8 cellular contexts compared by ENCODE assay signal in genomic region chr6:149082320-149082719, GRCh38.
A peak's percentile ranks its signal among the peaks of the same experiment; 100 is the strongest.
DNase-seq lines count a peak whose midpoint lies in the region; ATAC-seq and TF ChIP-seq lines count a peak whose summit lies in the region.

No MANE protein-coding gene starts in this region.

- no peaks in the 10 kb centered on the region for H4K20me1 ChIP-seq in OCI-LY1 (ENCODE audit: insufficient read depth, low read length)

- no peaks in the 10 kb centered on the region for H3K27me3 ChIP-seq in BJ (ENCODE audit: control insufficient read depth, insufficient read depth, low read length)
- H3K27me3 ChIP-seq in OCI-LY1 (ENCODE audit: insufficient read depth, low read length): no peaks in the 10 kb centered on the region; the same call in 1 of the 2 replicates
- H3K27me3 ChIP-seq in naive thymus-derived CD4-positive, alpha-beta T cell (ENCODE audit: control insufficient read depth in 2 of 2, insufficient read depth in 2 of 2, low read length in 2 of 2): no peaks in the 10 kb centered on the region

- H3K36me3 Mint-ChIP-seq in naive thymus-derived CD4-positive, alpha-beta T cell: peaks cover 0 to 34% (median 0%) of the 10 kb centered on the region in 5 donors

- POLR2A ChIA-PET in BJ (lab: Charles Lee): no interaction called here
- POLR2A ChIA-PET in naive thymus-derived CD4-positive, alpha-beta T cell (lab: Charles Lee): interaction anchor here (0.6 to 1.9 kb wide), 5 partner anchors 32 to 351 kb away, joined by 3 to 8 read pairs (median 3); no protein-coding TSS in a partner anchor

- H3K9me3 Mint-ChIP-seq in naive thymus-derived CD4-positive, alpha-beta T cell: peaks cover 0 to 2% (median 0%) of the 10 kb centered on the region in 11 donors

- DNase-seq in BJ (ENCODE audit: low read depth) (no peak), HuH-7.5 (ENCODE audit: low spot score) (peak; percentile 36), activated T-cell treated with anti-CD3 and anti-CD28 coated beads for 1 hour (ENCODE audit: low read depth) (peak; percentile 86), erythroblast (lab: John Stamatoyannopoulos, UW) (peak; percentile 75 to 85)
- DNase-seq in naive thymus-derived CD4-positive, alpha-beta T cell: peak; percentile 59 to 84 (median 76)
- DNase-seq in stimulated activated naive CD4-positive, alpha-beta T cell (lab: John Stamatoyannopoulos, UW): peak; percentile 53 to 84 (median 74)

- H3K9ac ChIP-seq in OCI-LY1 (ENCODE audit: low read length): no peak overlapping the region

- no peaks in the 10 kb centered on the region for H3K79me2 ChIP-seq in OCI-LY1 (ENCODE audit: insufficient read depth, low read length)

- TF ChIP-seq CTCF in BJ (IDR thresholded peaks at IDR 0.05; ENCODE audit: insufficient read depth, low read depth, low read length) (peak; percentile 79), OCI-LY1 (IDR thresholded peaks at IDR 0.05; ENCODE audit: low read length) (peak; percentile 76)

- no peaks in the 10 kb centered on the region for H3K27me3 Mint-ChIP-seq in naive thymus-derived CD4-positive, alpha-beta T cell

- CTCF ChIA-PET in BJ (lab: Yijun Ruan, JAX): interaction anchor here (0.5 to 2.5 kb wide), 9 partner anchors 13 to 435 kb away, joined by 3 to 18 read pairs (median 4); no protein-coding TSS in a partner anchor
- CTCF ChIA-PET in naive thymus-derived CD4-positive, alpha-beta T cell (lab: Charles Lee): interaction anchor here (0.5 to 2.0 kb wide), 19 partner anchors 9 to 435 kb away, joined by 3 to 55 read pairs (median 3); no protein-coding TSS in a partner anchor

- no peaks in the 10 kb centered on the region for H3K4me1 ChIP-seq in OCI-LY1 (ENCODE audit: insufficient read depth, low read length, severe bottlenecking)
- peaks cover 16 to 25% of the 10 kb centered on the region in 2 donors for H3K4me1 ChIP-seq in naive thymus-derived CD4-positive, alpha-beta T cell (ENCODE audit: control insufficient read depth in 2 of 2, insufficient read depth in 2 of 2, low read length in 2 of 2)

- peak; percentile 77 for ATAC-seq in GM19395 (IDR thresholded peaks at IDR 0.05; ENCODE audit: unreplicated experiment)
- ATAC-seq in naive thymus-derived CD4-positive, alpha-beta T cell: peak; percentile 97

- H3F3A ChIP-seq in OCI-LY1 (ENCODE audit: insufficient read depth, low read length): no peaks in the 10 kb centered on the region

- H3K27ac ChIP-seq in OCI-LY1 (ENCODE audit: low read depth, low read length, poor library complexity, severe bottlenecking): no peak overlapping the region
- no peak overlapping the region for H3K27ac ChIP-seq in naive thymus-derived CD4-positive, alpha-beta T cell (ENCODE audit: low read depth, low read length)

- H3K27ac Mint-ChIP-seq in naive thymus-derived CD4-positive, alpha-beta T cell: peak overlapping the region in 5 of 9 donors; percentile 4 to 90 (median 52)

- H3K4me3 ChIP-seq in BJ (ENCODE audit: low read depth, low read length) (no peak overlapping the region), OCI-LY1 (ENCODE audit: low read depth, low read length, poor library complexity, severe bottlenecking) (no peak overlapping the region)
- no peak overlapping the region for H3K4me3 ChIP-seq in naive thymus-derived CD4-positive, alpha-beta T cell (ENCODE audit: low read length)

- peak overlapping the region in 2 of 10 donors; percentile 18 to 72 for H3K4me3 Mint-ChIP-seq in naive thymus-derived CD4-positive, alpha-beta T cell

- no peak overlapping the region for H3K4me2 ChIP-seq in OCI-LY1 (ENCODE audit: low read length)

- H3K4me1 Mint-ChIP-seq in naive thymus-derived CD4-positive, alpha-beta T cell: peaks cover 10 to 88% (median 39%) of the 10 kb centered on the region in 7 donors

- TF ChIP-seq POLR2A in erythroblast (IDR thresholded peaks at IDR 0.05; ENCODE audit: low read length): no peak

- no peak overlapping the region for H2AFZ ChIP-seq in OCI-LY1 (ENCODE audit: low read length)

- H3K36me3 ChIP-seq in BJ (ENCODE audit: control insufficient read depth, insufficient read depth, low read length): no peaks in the 10 kb centered on the region
- no peaks in the 10 kb centered on the region for H3K36me3 ChIP-seq in OCI-LY1 (ENCODE audit: insufficient read depth, low read length)
- H3K36me3 ChIP-seq in naive thymus-derived CD4-positive, alpha-beta T cell (ENCODE audit: control insufficient read depth in 2 of 3, insufficient read depth in 3 of 3, low read length in 3 of 3): no peaks in the 10 kb centered on the region

- intact Hi-C loops in naive thymus-derived CD4-positive, alpha-beta T cell (cut with micrococcal nuclease): loop anchor here (1.0 to 5.0 kb wide), 13 partner anchors 46 to 435 kb away; partner anchors contain the start of gene TAB2 (in 1 of the 2)

- H3K9me2 ChIP-seq in OCI-LY1 (ENCODE audit: low read depth, low read length): no peaks in the 10 kb centered on the region

- H3K9me3 ChIP-seq in OCI-LY1 (ENCODE audit: low read length): no peaks in the 10 kb centered on the region
- H3K9me3 ChIP-seq in naive thymus-derived CD4-positive, alpha-beta T cell (ENCODE audit: control insufficient read depth in 2 of 3, low read length in 3 of 3): no peaks in the 10 kb centered on the region
